ENCODE assay signal across 13 cellular contexts in the genomic region with DNA sequence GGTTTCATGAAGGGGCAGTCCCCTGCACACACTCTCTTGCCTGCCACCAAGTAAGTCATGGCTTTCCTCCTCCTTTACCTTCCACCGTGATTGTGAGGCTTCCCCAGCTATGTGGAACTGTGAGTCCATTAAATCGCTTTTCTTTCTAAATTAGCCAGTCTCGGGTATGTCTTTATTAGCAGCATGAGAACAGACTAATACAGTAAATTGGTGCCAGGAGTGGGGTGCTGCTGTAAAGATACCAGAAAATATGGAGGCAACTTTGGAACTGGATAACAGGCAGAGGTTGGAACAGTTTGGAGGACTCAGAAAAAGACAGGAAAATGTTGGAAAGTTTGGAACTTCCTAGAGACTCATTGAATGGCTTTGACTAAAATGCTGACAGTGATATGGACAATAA. TPM values are rescaled to one million over a fixed set of nuclear protein-coding genes. Genes with fewer than 3 reads are reported as not detected.
"Had no signal": no experiment of that assay in that cellular context is flagged by ENCODE, and none has a peak within 500 bp of the region (broad histone marks: within the 10 kb centered on the region; RNA-seq: fewer than 3 reads in every experiment).

No MANE protein-coding gene starts in this region.

RNA-seq across cellular contexts. Expression of a gene that starts 26.1 kb away (rescaled TPM):
- total RNA-seq: naive thymus-derived CD8-positive, alpha-beta T cell; natural killer cell; natural killer cell treated with Interleukin-12 subunit alpha and Interleukin-12 subunit beta and Interleukin-15 and Interleukin-18, amount 100 ng/mL, for 72 hours; osteocyte; psoas muscle; pulmonary artery endothelial cell; renal cortical epithelial cell; right atrium auricular region; right cardiac atrium; right lobe of liver; sciatic nerve; smooth muscle cell; spleen had no signal
- polyA plus RNA-seq: naive thymus-derived CD8-positive, alpha-beta T cell; right cardiac atrium; smooth muscle cell; spleen had no signal
